ENCODE assay signal across 8 cellular contexts in genomic region chr13:46389985-46390384, GRCh38. TPM values are rescaled to one million over a fixed set of nuclear protein-coding genes. Genes with fewer than 3 reads are reported as not detected.
DNase-seq lines count a peak whose midpoint lies in the region; ATAC-seq lines count a peak whose summit lies in the region.

No MANE protein-coding gene starts in this region.

- H3K36me3 Mint-ChIP-seq in activated naive CD4-positive, alpha-beta T cell treated with anti-CD3 and anti-CD28 coated beads, Interleukin-2, amount 10 ng/mL, durations not matched to agents 7 days and 5 days: no peaks in the 10 kb centered on the region

- intact Hi-C loops in posterior vena cava (cut with DNase I): no loop called here

- peak; percentile 39 for DNase-seq in activated naive CD4-positive, alpha-beta T cell treated with anti-CD3 and anti-CD28 coated beads, Interleukin-2, amount 10 ng/mL, durations not matched to agents 7 days and 5 days
- DNase-seq in activated naive CD4-positive, alpha-beta T cell (lab: John Stamatoyannopoulos, UW): no peak
- DNase-seq in SKM-1 treated with dmso at 0.1 percent for 144 hours (lab: John Stamatoyannopoulos, UW; ENCODE audit: unreplicated experiment) (peak; percentile 91), islet precursor cell (peak; percentile 88), NCI-H2081 (lab: John Stamatoyannopoulos, UW) (no peak), posterior vena cava (ENCODE audit: low spot score) (no peak)
- DNase-seq in stimulated activated naive CD8-positive, alpha-beta T cell treated with anti-CD3 and anti-CD28 coated beads, Interleukin-15, amount 100 ng/mL, for 72 hours: peak in 1 of 2 donors; percentile 10

- H3K9me3 Mint-ChIP-seq in activated naive CD4-positive, alpha-beta T cell treated with anti-CD3 and anti-CD28 coated beads, Interleukin-2, amount 10 ng/mL, durations not matched to agents 7 days and 5 days: no peaks in the 10 kb centered on the region
- no peaks in the 10 kb centered on the region for H3K9me3 Mint-ChIP-seq in stimulated activated naive CD8-positive, alpha-beta T cell treated with anti-CD3 and anti-CD28 coated beads, Interleukin-15, amount 100 ng/mL, for 72 hours

- peak; percentile 59 for ATAC-seq in HG03097 (IDR thresholded peaks at IDR 0.05; ENCODE audit: low FRiP score, unreplicated experiment)
- peak; percentile 39 for ATAC-seq in stimulated activated naive CD8-positive, alpha-beta T cell treated with anti-CD3 and anti-CD28 coated beads, Interleukin-15, amount 100 ng/mL, for 72 hours

- H3K4me1 Mint-ChIP-seq in activated naive CD4-positive, alpha-beta T cell treated with anti-CD3 and anti-CD28 coated beads, Interleukin-2, amount 10 ng/mL, durations not matched to agents 7 days and 5 days: peaks cover 32% of the 10 kb centered on the region
- peaks cover 53% of the 10 kb centered on the region for H3K4me1 Mint-ChIP-seq in stimulated activated naive CD8-positive, alpha-beta T cell treated with anti-CD3 and anti-CD28 coated beads, Interleukin-15, amount 100 ng/mL, for 72 hours

- H3K27me3 Mint-ChIP-seq in activated naive CD4-positive, alpha-beta T cell treated with anti-CD3 and anti-CD28 coated beads, Interleukin-2, amount 10 ng/mL, durations not matched to agents 7 days and 5 days: peaks cover 35% of the 10 kb centered on the region
- peaks cover 31% of the 10 kb centered on the region for H3K27me3 Mint-ChIP-seq in stimulated activated naive CD8-positive, alpha-beta T cell treated with anti-CD3 and anti-CD28 coated beads, Interleukin-15, amount 100 ng/mL, for 72 hours

- CTCF ChIA-PET in activated naive CD4-positive, alpha-beta T cell treated with anti-CD3 and anti-CD28 coated beads, Interleukin-2, amount 10 ng/mL, durations not matched to agents 7 days and 5 days (lab: Charles Lee): no interaction called here

- H3K4me3 Mint-ChIP-seq in activated naive CD4-positive, alpha-beta T cell treated with anti-CD3 and anti-CD28 coated beads, Interleukin-2, amount 10 ng/mL, durations not matched to agents 7 days and 5 days: no peak overlapping the region
- no peak overlapping the region for H3K4me3 Mint-ChIP-seq in stimulated activated naive CD8-positive, alpha-beta T cell treated with anti-CD3 and anti-CD28 coated beads, Interleukin-15, amount 100 ng/mL, for 72 hours

- H3K27ac Mint-ChIP-seq in activated naive CD4-positive, alpha-beta T cell treated with anti-CD3 and anti-CD28 coated beads, Interleukin-2, amount 10 ng/mL, durations not matched to agents 7 days and 5 days: no peak overlapping the region
- peak overlapping the region; percentile 53 to 67 for H3K27ac Mint-ChIP-seq in stimulated activated naive CD8-positive, alpha-beta T cell treated with anti-CD3 and anti-CD28 coated beads, Interleukin-15, amount 100 ng/mL, for 72 hours

RNA-seq across cellular contexts. Expression of gene RUBCNL, which starts 2.9 kb away (rescaled TPM):
- 1 to 10 TPM; 3.6 to 5.3 TPM for total RNA-seq in posterior vena cava

Comparison
In these comparisons a context has a peak if more than half of its experiments do, and no peak if none do; other contexts are left out.
1. DNase-seq: peak in activated naive CD4-positive, alpha-beta T cell treated with anti-CD3 and anti-CD28 coated beads, Interleukin-2, amount 10 ng/mL, durations not matched to agents 7 days and 5 days (single experiment), SKM-1 treated with dmso at 0.1 percent for 144 hours (single experiment) and islet precursor cell (single experiment); none in activated naive CD4-positive, alpha-beta T cell (0 of 4), NCI-H2081 (0 of 2) and posterior vena cava (single experiment).